34 cellular contexts compared by ENCODE assay signal in the genomic region with DNA sequence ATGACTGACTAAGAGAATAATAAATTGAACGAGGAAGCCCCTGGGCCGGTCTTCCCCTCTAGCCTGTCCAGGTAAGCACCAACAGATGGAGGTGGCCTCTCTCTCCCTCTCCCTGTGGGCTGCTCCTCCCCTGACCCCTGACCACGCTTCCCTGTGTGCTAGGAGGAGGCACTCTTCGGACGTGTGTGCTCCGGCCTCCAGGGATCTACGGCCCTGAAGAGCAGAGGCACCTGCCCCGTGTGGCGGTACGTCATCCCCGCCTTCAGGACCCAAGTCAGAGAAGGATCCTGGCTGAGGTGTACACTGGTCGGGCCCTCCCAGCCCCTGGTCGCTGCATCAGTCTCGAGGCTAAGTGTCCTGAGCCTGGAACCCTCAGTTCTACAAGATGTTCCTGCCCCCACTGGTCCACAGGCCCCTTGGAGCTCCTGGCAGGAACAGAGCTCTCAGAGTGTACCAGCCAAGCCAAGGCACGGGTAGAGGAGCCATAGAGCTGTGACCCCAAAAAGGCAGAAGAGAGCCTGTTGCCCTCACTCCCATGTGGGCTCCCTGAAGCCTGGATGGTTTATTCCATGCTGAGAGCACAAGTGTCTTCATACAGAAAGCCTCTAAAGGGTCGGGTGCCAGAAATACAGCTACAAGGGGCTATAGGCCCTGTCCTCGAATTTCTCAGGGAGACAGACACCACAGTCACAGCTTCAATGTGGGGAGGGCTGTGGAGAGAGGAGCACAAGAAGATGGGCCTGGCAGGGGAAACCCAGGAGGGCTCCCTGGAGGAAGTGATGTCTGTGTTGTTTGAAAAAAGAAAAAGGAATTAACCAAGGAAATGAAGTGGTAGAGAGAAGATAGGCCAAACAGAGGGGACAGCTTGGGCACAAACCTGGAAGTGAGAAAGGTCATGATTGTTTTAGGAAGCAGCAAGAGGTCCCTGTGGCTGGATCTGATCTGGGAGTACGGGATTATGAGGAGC. TPM values are rescaled to one million over a fixed set of nuclear protein-coding genes. Genes with fewer than 3 reads are reported as not detected.
"Had no signal": no experiment of that assay in that cellular context is flagged by ENCODE, and none has a peak within 500 bp of the region (broad histone marks: within the 10 kb centered on the region; RNA-seq: fewer than 3 reads in every experiment).

No MANE protein-coding gene starts in this region.

- H3K27me3 ChIP-seq: cardiac muscle cell had no signal

- ATAC-seq: activated CD8-positive, alpha-beta T cell treated with anti-CD3 and anti-CD28 coated beads for 36 hours; activated T-cell treated with anti-CD3 and anti-CD28 coated beads, Interleukin-2, amount 50 U/mL, for 72 hours; activated T-helper 17 cell treated with anti-CD3 and anti-CD28 coated beads, Interleukin-2, amount 50 U/mL, for 72 hours; PC-3 had no signal

- H3K36me3 ChIP-seq: cardiac muscle cell, WERI-Rb-1 had no signal

- H3K4me3 ChIP-seq: cardiac muscle cell had no signal

- H3K4me3 Mint-ChIP-seq: activated CD4-positive, alpha-beta T cell treated with anti-CD3 and anti-CD28 coated beads, Interleukin-2, amount 10 ng/mL, durations not matched to agents 24 days and 14 days; activated CD8-positive, alpha-beta T cell treated with anti-CD3 and anti-CD28 coated beads for 36 hours; activated naive CD8-positive, alpha-beta T cell treated with anti-CD3 and anti-CD28 coated beads for 36 hours; activated T-cell treated with anti-CD3 and anti-CD28 coated beads, Interleukin-2, amount 50 U/mL, for 72 hours; activated T-helper 17 cell treated with anti-CD3 and anti-CD28 coated beads, Interleukin-2, amount 50 U/mL, for 72 hours; central memory CD8-positive, alpha-beta T cell had no signal

- H3K27ac Mint-ChIP-seq: activated CD4-positive, alpha-beta T cell treated with anti-CD3 and anti-CD28 coated beads, Interleukin-2, amount 10 ng/mL, durations not matched to agents 24 days and 14 days; activated CD8-positive, alpha-beta T cell treated with anti-CD3 and anti-CD28 coated beads for 36 hours; activated naive CD8-positive, alpha-beta T cell treated with anti-CD3 and anti-CD28 coated beads for 36 hours; activated T-cell treated with anti-CD3 and anti-CD28 coated beads, Interleukin-2, amount 50 U/mL, for 72 hours; activated T-helper 17 cell treated with anti-CD3 and anti-CD28 coated beads, Interleukin-2, amount 50 U/mL, for 72 hours had no signal

- H3K9me3 Mint-ChIP-seq: activated CD4-positive, alpha-beta T cell treated with anti-CD3 and anti-CD28 coated beads, Interleukin-2, amount 10 ng/mL, durations not matched to agents 24 days and 14 days; activated CD8-positive, alpha-beta T cell treated with anti-CD3 and anti-CD28 coated beads for 36 hours; activated naive CD8-positive, alpha-beta T cell treated with anti-CD3 and anti-CD28 coated beads for 36 hours; activated T-cell treated with anti-CD3 and anti-CD28 coated beads, Interleukin-2, amount 50 U/mL, for 72 hours; activated T-helper 17 cell treated with anti-CD3 and anti-CD28 coated beads, Interleukin-2, amount 50 U/mL, for 72 hours; central memory CD8-positive, alpha-beta T cell had no signal

- H3K27ac ChIP-seq: cardiac muscle cell, WERI-Rb-1 had no signal

- DNase-seq: activated CD4-positive, alpha-beta T cell treated with anti-CD3 and anti-CD28 coated beads, Interleukin-2, amount 10 ng/mL, durations not matched to agents 24 days and 14 days; activated CD4-positive, alpha-beta T cell treated with anti-CD3 and anti-CD28 coated beads, Interleukin-2, amount 50 U/mL, for 4 hours; activated CD8-positive, alpha-beta T cell treated with anti-CD3 and anti-CD28 coated beads for 36 hours; activated effector memory CD4-positive, alpha-beta T cell treated with anti-CD3 and anti-CD28 coated beads, Interleukin-2, amount 50 U/mL, for 16 hours; activated naive CD4-positive, alpha-beta T cell; activated naive CD4-positive, alpha-beta T cell treated with anti-CD3 and anti-CD28 coated beads, Interleukin-2, amount 50 U/mL, for 16 hours; activated naive CD8-positive, alpha-beta T cell treated with anti-CD3 and anti-CD28 coated beads for 36 hours; activated T-cell treated with anti-CD3 and anti-CD28 coated beads, Interleukin-2, amount 50 U/mL, for 1 hour; activated T-cell treated with anti-CD3 and anti-CD28 coated beads, Interleukin-2, amount 50 U/mL, for 72 hours; amniotic stem cell; MM.1S; MV-4-11; NCI-H1092; NCI-H1436 treated with DMSO at 0.1 percent for 48 hours; NCI-H1694 treated with DMSO at 0.1 percent for 48 hours; NCI-H2029; NCI-H2171; NCI-H510A; NCI-H526; NCI-H748 treated with DMSO at 0.1 percent for 48 hours; NK-92 treated with Interleukin-12 subunit alpha and Interleukin-12 subunit beta, amount 100 ng/mL, for 24 hours; PC-3; Right ventricle myocardium superior; SW 1271; T1000; WERI-Rb-1 had no signal

- H3K36me3 Mint-ChIP-seq: activated naive CD8-positive, alpha-beta T cell treated with anti-CD3 and anti-CD28 coated beads for 36 hours had no signal

- H3K27me3 Mint-ChIP-seq: activated CD4-positive, alpha-beta T cell treated with anti-CD3 and anti-CD28 coated beads, Interleukin-2, amount 10 ng/mL, durations not matched to agents 24 days and 14 days; activated CD8-positive, alpha-beta T cell treated with anti-CD3 and anti-CD28 coated beads for 36 hours; activated naive CD8-positive, alpha-beta T cell treated with anti-CD3 and anti-CD28 coated beads for 36 hours; activated T-helper 17 cell treated with anti-CD3 and anti-CD28 coated beads, Interleukin-2, amount 50 U/mL, for 72 hours; central memory CD8-positive, alpha-beta T cell had no signal

- H3K4me1 Mint-ChIP-seq: activated CD4-positive, alpha-beta T cell treated with anti-CD3 and anti-CD28 coated beads, Interleukin-2, amount 10 ng/mL, durations not matched to agents 24 days and 14 days; activated naive CD8-positive, alpha-beta T cell treated with anti-CD3 and anti-CD28 coated beads for 36 hours; activated T-helper 17 cell treated with anti-CD3 and anti-CD28 coated beads, Interleukin-2, amount 50 U/mL, for 72 hours; central memory CD8-positive, alpha-beta T cell had no signal

RNA-seq across cellular contexts. Expression of a gene that starts 15.9 kb away (rescaled TPM):
- total RNA-seq: activated CD8-positive, alpha-beta memory T cell treated with anti-CD3 and anti-CD28 coated beads for 36 hours; activated naive CD8-positive, alpha-beta T cell treated with anti-CD3 and anti-CD28 coated beads for 36 hours; activated T-helper 17 cell treated with anti-CD3 and anti-CD28 coated beads, Interleukin-2, amount 50 U/mL, for 72 hours; aorta; chondrocyte; LHCN-M2; PC-3; Right ventricle myocardium superior; T-helper 2 cell treated with Interferon-gamma antibody and Interleukin-4, amounts not matched to agents 100 ng/mL and 5 ng/mL, for 36 hours had no signal
- polyA plus RNA-seq: cardiac muscle cell had no signal
